In the genomic region with DNA sequence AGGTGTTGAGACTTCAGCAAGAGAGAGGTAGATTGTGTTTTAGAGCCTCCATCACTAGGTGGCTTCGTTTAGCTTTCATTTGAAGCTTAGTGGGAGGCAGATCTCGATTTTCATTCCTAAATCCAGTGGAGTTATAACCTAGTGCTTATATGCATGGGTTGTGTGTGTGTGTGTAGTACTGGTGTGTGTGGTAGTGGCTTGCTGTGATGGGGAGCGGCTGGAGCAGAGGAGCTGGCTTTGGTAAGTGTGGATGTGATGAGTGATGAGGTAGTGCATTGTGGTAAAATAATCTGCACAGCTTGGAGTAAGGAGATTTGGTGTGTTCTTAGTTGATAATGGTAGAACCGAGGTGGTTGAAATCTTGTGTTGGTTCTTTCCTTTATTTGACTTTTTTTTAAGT, we compare ENCODE assay signal across 24 cellular contexts. TPM values are rescaled to one million over a fixed set of nuclear protein-coding genes. Genes with fewer than 3 reads are reported as not detected.
DNase-seq lines count a peak whose midpoint lies in the region; ATAC-seq and TF ChIP-seq lines count a peak whose summit lies in the region.
"Had no signal": no experiment of that assay in that cellular context is flagged by ENCODE, and none has a peak within 500 bp of the region (broad histone marks: within the 10 kb centered on the region; RNA-seq: fewer than 3 reads in every experiment).

No MANE protein-coding gene starts in this region.

- TF ChIP-seq CTCF in activated CD8-positive, alpha-beta T cell treated with anti-CD3 and anti-CD28 coated beads for 36 hours (IDR thresholded peaks at IDR 0.05) = no peak
- TF ChIP-seq CTCF in HFFc6 (IDR thresholded peaks at IDR 0.05) = no peak
- TF ChIP-seq CTCF in brain (conservative IDR thresholded peaks at IDR 0.05) = no peak
- TF ChIP-seq CTCF in osteocyte (IDR thresholded peaks at IDR 0.05) = no peak

- no peaks in the 10 kb centered on the region for H3K9me3 Mint-ChIP-seq in activated CD8-positive, alpha-beta T cell treated with anti-CD3 and anti-CD28 coated beads, Interleukin-2, amount 10 ng/mL, durations not matched to agents 7 days and 5 days (ENCODE audit: insufficient read depth)
- no peaks in the 10 kb centered on the region for H3K9me3 Mint-ChIP-seq in activated CD8-positive, alpha-beta T cell treated with anti-CD3 and anti-CD28 coated beads for 36 hours
- H3K9me3 Mint-ChIP-seq in HFFc6 (no peaks in the 10 kb centered on the region), brain (no peaks in the 10 kb centered on the region), osteocyte (ENCODE audit: unreplicated experiment) (no peaks in the 10 kb centered on the region)
- H3K9me3 Mint-ChIP-seq: activated CD4-positive, alpha-beta memory T cell treated with anti-CD3 and anti-CD28 coated beads, Interleukin-2, amount 10 ng/mL, durations not matched to agents 7 days and 5 days had no signal

- peaks cover 69% of the 10 kb centered on the region for H3K36me3 Mint-ChIP-seq in activated CD8-positive, alpha-beta T cell treated with anti-CD3 and anti-CD28 coated beads, Interleukin-2, amount 10 ng/mL, durations not matched to agents 7 days and 5 days (ENCODE audit: low read depth)
- peaks cover 25% of the 10 kb centered on the region for H3K36me3 Mint-ChIP-seq in activated CD8-positive, alpha-beta T cell treated with anti-CD3 and anti-CD28 coated beads for 36 hours (ENCODE audit: low read depth)
- peaks cover 72% of the 10 kb centered on the region for H3K36me3 Mint-ChIP-seq in HFFc6 (ENCODE audit: low read depth)
- peaks cover 90% of the 10 kb centered on the region for H3K36me3 Mint-ChIP-seq in brain
- peaks cover 78% of the 10 kb centered on the region for H3K36me3 Mint-ChIP-seq in osteocyte (ENCODE audit: unreplicated experiment)

- H3K27ac Mint-ChIP-seq in activated CD8-positive, alpha-beta T cell treated with anti-CD3 and anti-CD28 coated beads, Interleukin-2, amount 10 ng/mL, durations not matched to agents 7 days and 5 days = peak overlapping the region; percentile 2
- no peak overlapping the region for H3K27ac Mint-ChIP-seq in activated CD8-positive, alpha-beta T cell treated with anti-CD3 and anti-CD28 coated beads for 36 hours
- H3K27ac Mint-ChIP-seq in HFFc6 (peak overlapping the region; percentile 30), brain (peak overlapping the region in 4 of 5 experiments; percentile 17 to 39 (median 30)), osteocyte (ENCODE audit: unreplicated experiment) (peak overlapping the region; percentile 46)
- H3K27ac Mint-ChIP-seq: activated CD4-positive, alpha-beta memory T cell treated with anti-CD3 and anti-CD28 coated beads, Interleukin-2, amount 10 ng/mL, durations not matched to agents 7 days and 5 days had no signal

- CTCF ChIA-PET in activated CD8-positive, alpha-beta T cell treated with anti-CD3 and anti-CD28 coated beads, Interleukin-2, amount 10 ng/mL, durations not matched to agents 7 days and 5 days (lab: Charles Lee) = interaction anchor here (0.5 to 4.6 kb wide), 8 partner anchors 23 to 228 kb away, joined by 3 to 25 read pairs (median 5); no protein-coding TSS in a partner anchor
- CTCF ChIA-PET in activated CD8-positive, alpha-beta T cell treated with anti-CD3 and anti-CD28 coated beads for 36 hours (lab: Charles Lee) = interaction anchor here (0.9 to 2.0 kb wide), 5 partner anchors 12 to 219 kb away, joined by 3 to 7 read pairs (median 3); no protein-coding TSS in a partner anchor

- no peak overlapping the region for H3K4me3 Mint-ChIP-seq in activated CD8-positive, alpha-beta T cell treated with anti-CD3 and anti-CD28 coated beads, Interleukin-2, amount 10 ng/mL, durations not matched to agents 7 days and 5 days
- H3K4me3 Mint-ChIP-seq in activated CD8-positive, alpha-beta T cell treated with anti-CD3 and anti-CD28 coated beads for 36 hours = no peak overlapping the region
- H3K4me3 Mint-ChIP-seq in HFFc6 (no peak overlapping the region; the same call in 1 of the 2 replicates), brain (no peak overlapping the region), osteocyte (ENCODE audit: unreplicated experiment) (no peak overlapping the region)
- H3K4me3 Mint-ChIP-seq: activated CD4-positive, alpha-beta memory T cell treated with anti-CD3 and anti-CD28 coated beads, Interleukin-2, amount 10 ng/mL, durations not matched to agents 7 days and 5 days had no signal

- POLR2A ChIA-PET in activated CD8-positive, alpha-beta T cell treated with anti-CD3 and anti-CD28 coated beads, Interleukin-2, amount 10 ng/mL, durations not matched to agents 7 days and 5 days (lab: Charles Lee) = no interaction called here
- POLR2A ChIA-PET in activated CD8-positive, alpha-beta T cell treated with anti-CD3 and anti-CD28 coated beads for 36 hours (lab: Charles Lee) = no interaction called here

- no peaks in the 10 kb centered on the region for H3K27me3 Mint-ChIP-seq in activated CD8-positive, alpha-beta T cell treated with anti-CD3 and anti-CD28 coated beads, Interleukin-2, amount 10 ng/mL, durations not matched to agents 7 days and 5 days (ENCODE audit: low read depth)
- no peaks in the 10 kb centered on the region for H3K27me3 Mint-ChIP-seq in activated CD8-positive, alpha-beta T cell treated with anti-CD3 and anti-CD28 coated beads for 36 hours
- H3K27me3 Mint-ChIP-seq in HFFc6 (ENCODE audit: insufficient read depth) (peaks cover 33% of the 10 kb centered on the region), brain (peaks cover 3% of the 10 kb centered on the region), osteocyte (ENCODE audit: unreplicated experiment) (no peaks in the 10 kb centered on the region)
- H3K27me3 Mint-ChIP-seq: activated CD4-positive, alpha-beta memory T cell treated with anti-CD3 and anti-CD28 coated beads, Interleukin-2, amount 10 ng/mL, durations not matched to agents 7 days and 5 days had no signal

- ATAC-seq in activated CD8-positive, alpha-beta T cell treated with anti-CD3 and anti-CD28 coated beads, Interleukin-2, amount 10 ng/mL, durations not matched to agents 7 days and 5 days = no peak
- no peak for ATAC-seq in activated CD8-positive, alpha-beta T cell treated with anti-CD3 and anti-CD28 coated beads for 36 hours
- no peak for ATAC-seq in HG03565 (IDR thresholded peaks at IDR 0.05; ENCODE audit: unreplicated experiment)
- ATAC-seq in HG02973 (IDR thresholded peaks at IDR 0.05; ENCODE audit: unreplicated experiment) = no peak
- ATAC-seq in HG02759 (IDR thresholded peaks at IDR 0.05; ENCODE audit: unreplicated experiment) = no peak
- ATAC-seq: gastroesophageal sphincter, Panc1 had no signal

- no peak for DNase-seq in activated CD8-positive, alpha-beta T cell treated with anti-CD3 and anti-CD28 coated beads, Interleukin-2, amount 10 ng/mL, durations not matched to agents 7 days and 5 days
- DNase-seq in activated CD8-positive, alpha-beta T cell treated with anti-CD3 and anti-CD28 coated beads for 36 hours = no peak
- DNase-seq in HFFc6 (no peak), osteocyte (ENCODE audit: extremely low spot score, unreplicated experiment) (no peak)
- DNase-seq: activated CD4-positive, alpha-beta memory T cell treated with anti-CD3 and anti-CD28 coated beads, Interleukin-2, amount 10 ng/mL, durations not matched to agents 7 days and 5 days; activated CD4-positive, CD25-positive, alpha-beta regulatory T cell; activated effector memory CD4-positive, alpha-beta T cell treated with anti-CD3 and anti-CD28 coated beads, Interleukin-2, amount 50 U/mL, for 16 hours; AML-193; dermis blood vessel endothelial cell; DMS53; mesenchymal stem cell; NCI-H1417; NCI-H2081 treated with DMSO at 0.1 percent for 48 hours; NCI-H226; NCI-H69; SHP77; stomach; SW 1271 had no signal

- H3K4me1 Mint-ChIP-seq in activated CD8-positive, alpha-beta T cell treated with anti-CD3 and anti-CD28 coated beads, Interleukin-2, amount 10 ng/mL, durations not matched to agents 7 days and 5 days (ENCODE audit: low read depth) = no peaks in the 10 kb centered on the region
- no peaks in the 10 kb centered on the region for H3K4me1 Mint-ChIP-seq in activated CD8-positive, alpha-beta T cell treated with anti-CD3 and anti-CD28 coated beads for 36 hours (ENCODE audit: low read depth)
- H3K4me1 Mint-ChIP-seq in HFFc6 (ENCODE audit: low read depth) = peaks cover 39% of the 10 kb centered on the region
- H3K4me1 Mint-ChIP-seq in brain = no peaks in the 10 kb centered on the region
- H3K4me1 Mint-ChIP-seq in osteocyte (ENCODE audit: unreplicated experiment) = peaks cover 2% of the 10 kb centered on the region

- intact Hi-C loops in activated CD8-positive, alpha-beta T cell treated with anti-CD3 and anti-CD28 coated beads for 36 hours (cut with micrococcal nuclease) = no loop called here

RNA-seq across cellular contexts. Expression of gene AP3M1, which starts 43.2 kb away (rescaled TPM):
- 10 to 100 TPM; 44.2 to 49.1 TPM for total RNA-seq in activated CD8-positive, alpha-beta T cell treated with anti-CD3 and anti-CD28 coated beads, Interleukin-2, amount 10 ng/mL, durations not matched to agents 7 days and 5 days
- total RNA-seq in activated CD8-positive, alpha-beta T cell treated with anti-CD3 and anti-CD28 coated beads for 36 hours = 10 to 100 TPM; 35.4 to 42.2 TPM
- total RNA-seq in HFFc6 (2021; fragmentation: NEBNext Ultra II Directional; extraction: Animal tissue kit (Norgen Biotek cat#: 25700)) = 10 to 100 TPM; 41.4 to 51.5 (median 47.0) TPM
- 23.6 TPM for polyA plus RNA-seq in brain (ENCODE audit: insufficient read depth, low read depth, low replicate concordance)
- total RNA-seq in osteocyte = 39.6 and 41.7 TPM in 2 replicates

RNA-seq across cellular contexts. Expression of gene ADK, which starts 43.6 kb away (rescaled TPM):
- 10 to 100 TPM; 40.2 to 42.1 TPM for total RNA-seq in activated CD8-positive, alpha-beta T cell treated with anti-CD3 and anti-CD28 coated beads, Interleukin-2, amount 10 ng/mL, durations not matched to agents 7 days and 5 days
- total RNA-seq in activated CD8-positive, alpha-beta T cell treated with anti-CD3 and anti-CD28 coated beads for 36 hours = 10 to 100 TPM; 56.9 to 57.5 TPM
- total RNA-seq in HFFc6 (2021; fragmentation: NEBNext Ultra II Directional; extraction: Animal tissue kit (Norgen Biotek cat#: 25700)) = 10 to 100 TPM; 74.1 to 97.6 (median 86.0) TPM
- 27.7 TPM for polyA plus RNA-seq in brain (ENCODE audit: insufficient read depth, low read depth, low replicate concordance)
- 47.0 and 50.0 TPM in 2 replicates for total RNA-seq in osteocyte
